Comparison of ENCODE assay signal across 4 cellular contexts in genomic region chr3:128773592-128773991, GRCh38. TPM values are rescaled to one million over a fixed set of nuclear protein-coding genes. Genes with fewer than 3 reads are reported as not detected.
DNase-seq lines count a peak whose midpoint lies in the region; ATAC-seq, FAIRE-seq and TF ChIP-seq lines count a peak whose summit lies in the region.
"Not testable (repeated sequence)": the region's sequence is repeated elsewhere in the genome, so short reads cannot be mapped to it uniquely, and the experiment has no call there.

No MANE protein-coding gene starts in this region.

- H3K27ac Mint-ChIP-seq in WTC11 = peak overlapping the region; percentile 83
- peak overlapping the region; percentile 97 for H3K27ac Mint-ChIP-seq in glutamatergic neuron (ENCODE audit: unreplicated experiment)

- ATAC-seq in WTC11, K562: not testable (repeated sequence)

- not testable (repeated sequence) for H3K9me1 ChIP-seq in K562 (ENCODE audit: control insufficient read depth, insufficient read depth, low read length)

- 72% methylated on average over 5 of the region's 6 CpGs for WGBS in K562 (ENCODE audit: insufficient coverage, low coverage, missing lambda C conversion rate)

- H3K36me3 ChIP-seq in K562 (ENCODE audit: control insufficient read depth, insufficient read depth, low read length) = not testable (repeated sequence)

- not testable (repeated sequence) for H4K20me1 ChIP-seq in K562 (replicated peaks; ENCODE audit: control insufficient read depth, insufficient read depth, low read length)

- POLR2A ChIA-PET in WTC11 (lab: Charles Lee); K562 (lab: Yijun Ruan, JAX): not testable (repeated sequence)

- TF ChIP-seq POLR2A in K562 (conservative IDR thresholded peaks at IDR 0.05) = not testable (repeated sequence)

- H3K36me3 Mint-ChIP-seq in WTC11 = peaks cover 25% of the 10 kb centered on the region
- H3K36me3 Mint-ChIP-seq in glutamatergic neuron (ENCODE audit: unreplicated experiment) = peaks cover 12% of the 10 kb centered on the region

- peaks cover 83% of the 10 kb centered on the region for H3K79me2 ChIP-seq in K562 (ENCODE audit: control insufficient read depth, insufficient read depth, low read length)

- not testable (repeated sequence) for TF ChIP-seq EP300 in K562 (IDR thresholded peaks at IDR 0.05; ENCODE audit: low read length)

- not testable (repeated sequence) for H3K9me3 ChIP-seq in K562 (replicated peaks; ENCODE audit: control insufficient read depth, insufficient read depth, low read depth, low read length)

- peaks cover 40% of the 10 kb centered on the region for H3K4me1 Mint-ChIP-seq in WTC11
- peaks cover 26% of the 10 kb centered on the region for H3K4me1 Mint-ChIP-seq in glutamatergic neuron (ENCODE audit: low read depth, unreplicated experiment)

- TF ChIP-seq CTCF in WTC11 (IDR thresholded peaks at IDR 0.05); K562 (IDR thresholded peaks at IDR 0.05 in 2 of 3, conservative IDR thresholded peaks at IDR 0.05 in 1 of 3; ENCODE audit: insufficient read depth in 2 of 3, low read depth in 1 of 3, low read length in 3 of 3); glutamatergic neuron (IDR thresholded peaks at IDR 0.05; ENCODE audit: partially characterized antibody, unreplicated experiment): not testable (repeated sequence)

- CTCF ChIA-PET in WTC11 (lab: Charles Lee) = interaction anchor here (1.1 kb wide), 1 partner anchor 72 kb away, joined by 3 read pairs; no protein-coding TSS in a partner anchor
- CTCF ChIA-PET in K562 (lab: Yijun Ruan, JAX; ENCODE audit: low intra/inter-chr PET ratio) = not testable (repeated sequence)

- not testable (repeated sequence) for TF ChIP-seq RAD21 in K562 (CRISPR knock-in tag; conservative IDR thresholded peaks at IDR 0.05 in 1 of 2, IDR thresholded peaks at IDR 0.05 in 1 of 2)

- intact Hi-C loops in K562 (cut with micrococcal nuclease) = not testable (repeated sequence)

- not testable (repeated sequence) for BruUV-seq in K562 (replicated peaks; lab: Mats Ljungman, UMichigan)

- not testable (repeated sequence) for H3K4me3 Mint-ChIP-seq in WTC11
- H3K4me3 Mint-ChIP-seq in glutamatergic neuron (ENCODE audit: unreplicated experiment) = peak overlapping the region; percentile 46

- H3K9ac ChIP-seq in K562 (ENCODE audit: insufficient read depth in 1 of 2, low read depth in 2 of 2, low read length in 2 of 2) = not testable (repeated sequence)

- not testable (repeated sequence) for H3K27ac ChIP-seq in K562 (ENCODE audit: extremely low read depth, low read depth, low read length)

- H3K27me3 Mint-ChIP-seq in WTC11 (ENCODE audit: low read depth); glutamatergic neuron (ENCODE audit: unreplicated experiment): not testable (repeated sequence)

- H3K4me1 ChIP-seq in K562 (replicated peaks in 1 of 2; ENCODE audit: control insufficient read depth in 2 of 2, insufficient read depth in 2 of 2, low read length in 2 of 2) = not testable (repeated sequence)

- in situ Hi-C loops in K562 (cut with MboI) = not testable (repeated sequence)

- H2AFZ ChIP-seq in K562 (ENCODE audit: low read depth, low read length) = not testable (repeated sequence)

- not testable (repeated sequence) for H3K27me3 ChIP-seq in K562 (ENCODE audit: control insufficient read depth in 2 of 2, insufficient read depth in 2 of 2, low read length in 2 of 2)

- FAIRE-seq in K562 (lab: Jason Lieb, UNC) = not testable (repeated sequence)

- H3K4me3 ChIP-seq in K562 = not testable (repeated sequence)

- H3K9me3 Mint-ChIP-seq in WTC11 (peaks cover 18% of the 10 kb centered on the region), glutamatergic neuron (ENCODE audit: unreplicated experiment) (peaks cover 16% of the 10 kb centered on the region)

- H3K4me2 ChIP-seq in K562 (ENCODE audit: insufficient read depth, low read length) = not testable (repeated sequence)

- DNase-seq in NCI-H82 (lab: John Stamatoyannopoulos, UW) = peak; percentile 54
- DNase-seq in WTC11 (ENCODE audit: low spot score); K562 (ENCODE audit: extremely low read depth in 1 of 4, low spot score in 3 of 4); glutamatergic neuron: not testable (repeated sequence)

TF ChIP-seq in K562, 482 proteins besides CTCF, POLR2A, EP300 and RAD21:
- TF ChIP-seq CBFA2T3 (IDR thresholded peaks at IDR 0.05) (peak; percentile 51; the same call in 1 of the 2 replicates), MNT (conservative IDR thresholded peaks at IDR 0.05) (peak; percentile 76 to 83), MAX (CRISPR knock-in tag; IDR thresholded peaks at IDR 0.05) (peak; percentile 53; the same call in 1 of the 2 replicates), HDAC1 (IDR thresholded peaks at IDR 0.05) (peak in 1 of 2 experiments; percentile 66; a peak in 2 of 4 replicates), EP400 (IDR thresholded peaks at IDR 0.05) (peak; percentile 66; the same call in 1 of the 2 replicates), FOXK2 (conservative IDR thresholded peaks at IDR 0.05 in 1 of 2, IDR thresholded peaks at IDR 0.05 in 1 of 2; ENCODE audit: low read depth in 2 of 2) (peak; percentile 44 to 62; a peak in 2 of 4 replicates)

RNA-seq across cellular contexts. Expression of gene RAB7A, which starts 47.6 kb away (rescaled TPM):
- total RNA-seq in WTC11 (2021) (166 to 184 TPM (median 184 TPM) in 3 replicates), K562 (2014; rRNA removed) (35.7 and 46.8 TPM in 2 replicates), K562 (2014; rRNA removed; fragmentation: Illumina TruSeq; extraction: Trizol) (58.7 and 61.4 TPM in 2 replicates), K562 (2015; rRNA removed; fragmentation: Illumina TruSeq; extraction: Trizol) (72.8 and 74.4 TPM in 2 replicates), K562 (2021) (131 and 140 TPM in 2 replicates), glutamatergic neuron (ENCODE audit: unreplicated experiment) (298 TPM)
- total RNA-seq in K562 (2011; cell fraction: chromatin; rRNA removed; ENCODE audit: low replicate concordance) = 37.7 and 69.3 TPM in 2 replicates
- 15.8 and 20.3 TPM in 2 replicates for total RNA-seq in K562 (2011; cell fraction: nucleolus; rRNA removed)
- 35.5 and 61.5 TPM in 2 replicates for total RNA-seq in K562 (2011; cell fraction: nucleoplasm; rRNA removed)
- polyA plus RNA-seq in K562 (2011; rRNA removed) (151 and 204 TPM in 2 replicates), K562 (2014; fragmentation: Illumina TruSeq; extraction: Trizol) (169 and 200 TPM in 2 replicates), K562 (2014; fragmentation: Nextera tagmentation; extraction: Ambion mirVana) (10 to 100 TPM; 30.9 to 36.1 TPM), K562 (2014; rRNA removed) (131 and 138 TPM in 2 replicates)
- polyA plus RNA-seq in K562 (2011; cell fraction: cytosol; rRNA removed) = 130 and 165 TPM in 2 replicates
- polyA plus RNA-seq in K562 (2011; cell fraction: nucleus; rRNA removed) = 24.8 and 31.5 TPM in 2 replicates
- 140 and 180 TPM in 2 replicates for polyA plus RNA-seq in K562 (2012)
- polyA minus RNA-seq in K562 (2011; rRNA and poly(A)+ RNA removed) = 94.5 and 123 TPM in 2 replicates
- polyA minus RNA-seq in K562 (2011; cell fraction: cytosol; rRNA and poly(A)+ RNA removed) = 78.5 and 84.5 TPM in 2 replicates
- 9.7 and 13.7 TPM in 2 replicates for polyA minus RNA-seq in K562 (2011; cell fraction: nucleus; rRNA and poly(A)+ RNA removed)
